Comparison of ENCODE assay signal across 8 cellular contexts in the genomic region with DNA sequence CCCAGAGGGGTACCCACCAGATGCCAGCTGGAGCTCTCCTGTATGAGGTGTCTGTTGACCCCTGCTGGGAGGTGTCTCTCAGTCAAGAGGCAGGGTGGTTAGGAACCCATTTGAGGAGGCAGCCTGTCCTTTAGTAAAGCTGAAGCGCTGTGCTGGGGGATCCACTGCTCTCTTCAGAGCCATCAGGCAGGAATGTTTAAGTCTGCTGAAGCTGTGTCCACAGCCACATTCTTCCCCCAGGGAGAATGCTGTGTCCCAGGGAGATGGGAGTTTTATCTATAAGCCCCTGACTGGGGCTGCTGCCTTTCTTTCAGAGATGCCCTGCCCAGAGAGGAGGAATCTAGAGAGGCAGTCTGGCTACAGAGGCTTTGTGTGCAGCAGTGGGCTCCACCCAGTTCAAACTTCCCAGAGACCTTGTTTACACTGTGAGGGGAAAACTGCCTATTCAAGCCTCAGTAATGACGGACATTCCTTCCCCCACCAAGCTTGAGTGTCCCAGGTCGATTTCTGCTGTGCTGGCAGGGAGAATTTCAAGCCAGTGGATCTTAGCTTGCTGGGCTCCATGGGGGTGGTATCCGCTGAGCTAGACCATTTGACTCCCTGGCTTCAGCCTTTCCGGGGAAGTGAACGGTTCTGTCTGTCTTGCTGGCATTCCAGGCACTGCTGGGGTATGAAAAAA.
A peak's percentile ranks its signal among the peaks of the same experiment; 100 is the strongest.
DNase-seq lines count a peak whose midpoint lies in the region; ATAC-seq and TF ChIP-seq lines count a peak whose summit lies in the region.
"Not testable (repeated sequence)": the region's sequence is repeated elsewhere in the genome, so short reads cannot be mapped to it uniquely, and the experiment has no call there.

No MANE protein-coding gene starts in this region.

- H3K4ac ChIP-seq in trophoblast cell (ENCODE audit: low read depth, low read length) = not testable (repeated sequence)

- H3K27me3 Mint-ChIP-seq in CD8-positive, alpha-beta memory T cell; nephron progenitor cell (ENCODE audit: low read depth, poor library complexity): not testable (repeated sequence)
- peaks cover 13% of the 10 kb centered on the region for H3K27me3 Mint-ChIP-seq in WTC11 (ENCODE audit: low read depth)

- not testable (repeated sequence) for DNase-seq in CD8-positive, alpha-beta memory T cell; nephron progenitor cell; trophoblast cell
- DNase-seq in HT-29 (ENCODE audit: low spot score) = peak; percentile 44
- peak; percentile 22 for DNase-seq in M059J (ENCODE audit: low read depth)
- peak; percentile 11 for DNase-seq in WTC11 (ENCODE audit: low spot score)
- peak; percentile 83 for DNase-seq in islet precursor cell

- not testable (repeated sequence) for H2BK5ac ChIP-seq in trophoblast cell (ENCODE audit: low read depth, low read length, poor library complexity)

- 32 to 46% methylated on average over 6 of the region's 6 CpGs for WGBS in ectodermal cell, 2 experiments
- WGBS in trophoblast cell (ENCODE audit: extremely low coverage, insufficient coverage, insufficient read length) = no CpG with 5 or more reads among the region's 6 CpGs

- not testable (repeated sequence) for H4K8ac ChIP-seq in trophoblast cell (ENCODE audit: low read depth, low read length)

- peaks cover 3 to 18% (median 4%) of the 10 kb centered on the region in 3 donors for H3K36me3 Mint-ChIP-seq in CD8-positive, alpha-beta memory T cell
- H3K36me3 Mint-ChIP-seq in WTC11 = not testable (repeated sequence)
- H3K36me3 Mint-ChIP-seq in nephron progenitor cell (ENCODE audit: low read depth) = peaks cover 30% of the 10 kb centered on the region

- peaks cover 11 to 63% (median 47%) of the 10 kb centered on the region in 5 donors for H3K9me3 Mint-ChIP-seq in CD8-positive, alpha-beta memory T cell
- H3K9me3 Mint-ChIP-seq in WTC11 (peaks cover 15% of the 10 kb centered on the region), nephron progenitor cell (peaks cover 64% of the 10 kb centered on the region)

- TF ChIP-seq CTCF in WTC11 (IDR thresholded peaks at IDR 0.05); nephron progenitor cell (IDR thresholded peaks at IDR 0.05): not testable (repeated sequence)

- POLR2A ChIA-PET in CD8-positive, alpha-beta memory T cell (lab: Charles Lee); WTC11 (lab: Charles Lee): not testable (repeated sequence)

- H3K14ac ChIP-seq in trophoblast cell (ENCODE audit: low read length) = not testable (repeated sequence)

- not testable (repeated sequence) for H3K4me3 Mint-ChIP-seq in CD8-positive, alpha-beta memory T cell; WTC11; nephron progenitor cell

- peak overlapping the region; percentile 75 for H2AFZ ChIP-seq in trophoblast cell (ENCODE audit: insufficient read depth, low read length, poor library complexity)

- ATAC-seq in WTC11 = peak; percentile 73

- not testable (repeated sequence) for H3K4me1 ChIP-seq in CD8-positive, alpha-beta memory T cell (ENCODE audit: insufficient read depth, low read length); ectodermal cell (ENCODE audit: control insufficient read depth, insufficient read depth, low read length); trophoblast cell (ENCODE audit: control insufficient read depth in 1 of 2, insufficient read depth in 2 of 2, low read length in 2 of 2)

- not testable (repeated sequence) for H3K4me1 Mint-ChIP-seq in CD8-positive, alpha-beta memory T cell
- H3K4me1 Mint-ChIP-seq in WTC11 = peaks cover 24% of the 10 kb centered on the region
- H3K4me1 Mint-ChIP-seq in nephron progenitor cell = peaks cover 14% of the 10 kb centered on the region

- CTCF ChIA-PET in CD8-positive, alpha-beta memory T cell (lab: Charles Lee) = not testable (repeated sequence)
- CTCF ChIA-PET in WTC11 (lab: Charles Lee) = interaction anchor here (1.5 kb wide), 1 partner anchor 95 kb away, joined by 3 read pairs; no protein-coding TSS in a partner anchor

- not testable (repeated sequence) for H3K27me3 ChIP-seq in CD8-positive, alpha-beta memory T cell (ENCODE audit: insufficient read depth, low read length, poor library complexity, severe bottlenecking); ectodermal cell (ENCODE audit: control insufficient read depth, insufficient read depth, low read length, poor library complexity, severe bottlenecking); trophoblast cell (ENCODE audit: insufficient read depth, low read length)

- not testable (repeated sequence) for H2BK12ac ChIP-seq in trophoblast cell (ENCODE audit: low read length)

- not testable (repeated sequence) for H3K4me2 ChIP-seq in trophoblast cell (ENCODE audit: low read length)

- H3K9ac ChIP-seq in trophoblast cell (ENCODE audit: low read length) = not testable (repeated sequence)

- H3K27ac ChIP-seq in CD8-positive, alpha-beta memory T cell (ENCODE audit: low read depth, low read length) = peak overlapping the region; percentile 16
- H3K27ac ChIP-seq in ectodermal cell (ENCODE audit: insufficient read depth, low read depth, low read length, poor library complexity, severe bottlenecking) (peak overlapping the region; percentile 74), trophoblast cell (ENCODE audit: low read depth, low read length) (peak overlapping the region; percentile 28)

- not testable (repeated sequence) for H3K27ac Mint-ChIP-seq in CD8-positive, alpha-beta memory T cell; WTC11
- peak overlapping the region; percentile 80 for H3K27ac Mint-ChIP-seq in nephron progenitor cell

- not testable (repeated sequence) for H4K12ac ChIP-seq in trophoblast cell (ENCODE audit: low read depth, low read length)

- H3K9me3 ChIP-seq in CD8-positive, alpha-beta memory T cell (ENCODE audit: low read length); ectodermal cell (ENCODE audit: control insufficient read depth, low read length); trophoblast cell (ENCODE audit: insufficient read depth, low read depth, low read length): not testable (repeated sequence)

- H3K79me1 ChIP-seq in trophoblast cell (ENCODE audit: low read length) = not testable (repeated sequence)

- H2AK5ac ChIP-seq in trophoblast cell (ENCODE audit: low read length) = not testable (repeated sequence)

- H3K23ac ChIP-seq in trophoblast cell (ENCODE audit: low read length) = not testable (repeated sequence)

- H4K91ac ChIP-seq in trophoblast cell (ENCODE audit: low read depth, low read length) = not testable (repeated sequence)

- H3K4me3 ChIP-seq in CD8-positive, alpha-beta memory T cell (ENCODE audit: low read length); ectodermal cell (ENCODE audit: insufficient read depth, low read depth, low read length); trophoblast cell (ENCODE audit: low read depth, low read length): not testable (repeated sequence)

- not testable (repeated sequence) for H3K79me2 ChIP-seq in trophoblast cell (ENCODE audit: control insufficient read depth, insufficient read depth, low read length, poor library complexity)

- H2BK120ac ChIP-seq in trophoblast cell (ENCODE audit: insufficient read depth, low read length, poor library complexity) = peak overlapping the region; percentile 41

- H3K18ac ChIP-seq in trophoblast cell (ENCODE audit: low read length) = not testable (repeated sequence)

- H3K36me3 ChIP-seq in CD8-positive, alpha-beta memory T cell (ENCODE audit: insufficient read depth, low read length); ectodermal cell (ENCODE audit: control insufficient read depth, insufficient read depth, low read length); trophoblast cell (ENCODE audit: control insufficient read depth in 1 of 2, insufficient read depth in 2 of 2, low read length in 2 of 2): not testable (repeated sequence)

Comparison
In these comparisons a context has a peak if more than half of its experiments do, and no peak if none do; other contexts are left out.
1. H3K27ac ChIP-seq: peak in every context shown above with its lines; median percentile 74 in ectodermal cell; 28 in trophoblast cell; 16 in CD8-positive, alpha-beta memory T cell.